Comparison of ENCODE assay signal across 9 cellular contexts in genomic region chrX:65644621-65645287, GRCh38. TPM values are rescaled to one million over a fixed set of nuclear protein-coding genes. Genes with fewer than 3 reads are reported as not detected.
A peak's percentile ranks its signal among the peaks of the same experiment; 100 is the strongest.
DNase-seq lines count a peak whose midpoint lies in the region; ATAC-seq and TF ChIP-seq lines count a peak whose summit lies in the region.
"Had no signal": no experiment of that assay in that cellular context is flagged by ENCODE, and none has a peak within 500 bp of the region (broad histone marks: within the 10 kb centered on the region; RNA-seq: fewer than 3 reads in every experiment).

No MANE protein-coding gene starts in this region.

- intact Hi-C loops in esophagus squamous epithelium (cut with DNase I), result no loop called here
- intact Hi-C loops in activated CD4-positive, alpha-beta T cell treated with anti-CD3 and anti-CD28 coated beads, Interleukin-2, amount 10 ng/mL, durations not matched to agents 24 days and 14 days (cut with micrococcal nuclease), result no loop called here

- H3K9me3 ChIP-seq in Peyer's patch, result no peaks in the 10 kb centered on the region
- no peaks in the 10 kb centered on the region for H3K9me3 ChIP-seq in esophagus squamous epithelium

- no peaks in the 10 kb centered on the region for H3K27me3 Mint-ChIP-seq in activated CD4-positive, alpha-beta T cell treated with anti-CD3 and anti-CD28 coated beads, Interleukin-2, amount 10 ng/mL, durations not matched to agents 24 days and 14 days

- H3K4me1 ChIP-seq in Peyer's patch (no peaks in the 10 kb centered on the region), esophagus squamous epithelium (peaks cover 20 to 32% (median 29%) of the 10 kb centered on the region in 3 donors)

- H3K27me3 ChIP-seq in Peyer's patch (no peaks in the 10 kb centered on the region), esophagus squamous epithelium (no peaks in the 10 kb centered on the region)
- H3K27me3 ChIP-seq: cardiac muscle cell had no signal

- H3K27ac Mint-ChIP-seq in activated CD4-positive, alpha-beta T cell treated with anti-CD3 and anti-CD28 coated beads, Interleukin-2, amount 10 ng/mL, durations not matched to agents 24 days and 14 days, result no peak overlapping the region

- ATAC-seq in GM21723 (IDR thresholded peaks at IDR 0.05; ENCODE audit: unreplicated experiment), result no peak
- ATAC-seq in GM18909 (IDR thresholded peaks at IDR 0.05; ENCODE audit: poor library complexity, unreplicated experiment), result no peak
- no peak for ATAC-seq in HG02759 (IDR thresholded peaks at IDR 0.05; ENCODE audit: unreplicated experiment)

- 17% methylated on average over 1 of the region's 1 CpG; no CpG with 5 or more reads in 1 of the 2 donors for WGBS in esophagus squamous epithelium, 2 donors

- H3K27ac ChIP-seq in Peyer's patch (peak overlapping the region in 1 of 4 donors; percentile 35), esophagus squamous epithelium (peak overlapping the region; percentile 61 to 79 (median 74))
- H3K27ac ChIP-seq: cardiac muscle cell had no signal

- H3K4me3 ChIP-seq in Peyer's patch (no peak overlapping the region), esophagus squamous epithelium (no peak overlapping the region)
- H3K4me3 ChIP-seq: cardiac muscle cell had no signal

- peaks cover 13% of the 10 kb centered on the region for H3K4me1 Mint-ChIP-seq in activated CD4-positive, alpha-beta T cell treated with anti-CD3 and anti-CD28 coated beads, Interleukin-2, amount 10 ng/mL, durations not matched to agents 24 days and 14 days

- peak; percentile 87 for DNase-seq in EH (ENCODE audit: low read depth)
- peak in 2 of 3 donors; percentile 45 to 74 for DNase-seq in Peyer's patch
- DNase-seq in esophagus squamous epithelium (lab: John Stamatoyannopoulos, UW), result peak; percentile 6
- DNase-seq in nucleus accumbens (lab: John Stamatoyannopoulos, UW), result peak in 47 of 56 donors; percentile 0 to 75 (median 11)
- no peak for DNase-seq in activated CD4-positive, alpha-beta T cell treated with anti-CD3 and anti-CD28 coated beads, Interleukin-2, amount 10 ng/mL, durations not matched to agents 24 days and 14 days

- TF ChIP-seq CTCF in Peyer's patch (IDR thresholded peaks at IDR 0.05) (no peak), esophagus squamous epithelium (IDR thresholded peaks at IDR 0.05) (no peak)

- H3K9me3 Mint-ChIP-seq in activated CD4-positive, alpha-beta T cell treated with anti-CD3 and anti-CD28 coated beads, Interleukin-2, amount 10 ng/mL, durations not matched to agents 24 days and 14 days, result no peaks in the 10 kb centered on the region

- H3K36me3 ChIP-seq in Peyer's patch (no peaks in the 10 kb centered on the region), esophagus squamous epithelium (no peaks in the 10 kb centered on the region)
- H3K36me3 ChIP-seq: cardiac muscle cell had no signal

- no peaks in the 10 kb centered on the region for H3K36me3 Mint-ChIP-seq in activated CD4-positive, alpha-beta T cell treated with anti-CD3 and anti-CD28 coated beads, Interleukin-2, amount 10 ng/mL, durations not matched to agents 24 days and 14 days (ENCODE audit: low read depth)

- no peak for TF ChIP-seq POLR2A in Peyer's patch (IDR thresholded peaks at IDR 0.05)
- no peak for TF ChIP-seq POLR2A in esophagus squamous epithelium (IDR thresholded peaks at IDR 0.05)

- no peak overlapping the region for H3K4me3 Mint-ChIP-seq in activated CD4-positive, alpha-beta T cell treated with anti-CD3 and anti-CD28 coated beads, Interleukin-2, amount 10 ng/mL, durations not matched to agents 24 days and 14 days

RNA-seq across cellular contexts. Expression of gene MSN, which starts 22.7 kb away (rescaled TPM):
- total RNA-seq in Peyer's patch (100 to 1,000 TPM in 1 of 4 donors, 10 to 100 TPM in 3; 22.4 to 126 (median 33.4) TPM), esophagus squamous epithelium (100 to 1,000 TPM in 3 of 4 donors, 10 to 100 TPM in 1; 62.4 to 158 (median 133) TPM)
- 480 and 482 TPM in 2 replicates for total RNA-seq in activated CD4-positive, alpha-beta T cell treated with anti-CD3 and anti-CD28 coated beads, Interleukin-2, amount 10 ng/mL, durations not matched to agents 24 days and 14 days
